ENCODE assay signal across 8 cellular contexts in the genomic region with DNA sequence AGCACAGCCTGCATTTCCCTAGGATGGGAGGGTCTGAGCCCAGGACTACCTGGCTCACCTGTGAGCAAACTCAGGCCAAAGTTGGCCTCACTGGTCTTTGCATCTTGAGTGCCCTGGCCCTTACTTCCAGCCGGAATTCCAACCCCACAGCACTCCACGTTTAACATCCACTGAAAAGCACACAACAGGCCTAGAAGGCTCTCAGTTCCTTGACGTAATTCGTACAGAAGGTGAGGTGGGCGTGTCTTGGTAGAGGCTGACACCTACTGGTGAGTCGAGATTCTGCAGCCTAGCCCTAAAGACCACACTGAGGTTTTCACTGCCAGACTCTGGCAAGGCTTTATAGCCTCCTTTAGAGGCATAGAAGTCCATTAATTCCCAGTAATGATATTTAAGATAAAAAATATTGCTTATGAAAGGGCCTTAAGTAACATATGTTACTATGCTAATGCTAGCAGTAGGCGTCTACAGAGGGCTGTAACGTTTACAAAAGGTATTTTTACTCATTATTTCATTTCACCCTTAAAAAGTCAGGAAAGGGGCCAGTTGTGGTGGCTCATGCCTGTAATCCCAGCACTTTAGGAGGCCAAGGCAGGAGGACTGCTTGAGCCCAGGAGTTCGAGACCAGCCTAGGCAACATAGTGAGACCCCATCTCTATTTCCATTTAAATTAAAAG.
DNase-seq lines count a peak whose midpoint lies in the region; ATAC-seq and TF ChIP-seq lines count a peak whose summit lies in the region.

No MANE protein-coding gene starts in this region.

- H3K4me3 ChIP-seq in H7 (ENCODE audit: insufficient read depth, low read depth, low read length) (no peak overlapping the region), fibroblast of pulmonary artery (replicated peaks; ENCODE audit: low read depth, low read length) (no peak overlapping the region)

- peaks cover 10% of the 10 kb centered on the region for H3K4me1 Mint-ChIP-seq in CD4-positive, alpha-beta T cell (ENCODE audit: low read depth)

- H3K9me3 ChIP-seq in CD4-positive, alpha-beta T cell (ENCODE audit: control insufficient read depth, low read length) = no peaks in the 10 kb centered on the region

- DNase-seq in CD4-positive, alpha-beta T cell = peak; percentile 42 to 66 (median 50)
- DNase-seq in H7 = peak; percentile 77
- DNase-seq in OCI-M2 (lab: John Stamatoyannopoulos, UW; ENCODE audit: unreplicated experiment) = peak; percentile 34
- DNase-seq in activated T-cell treated with anti-CD3 and anti-CD28 coated beads, Interleukin-2, amount 50 U/mL, for 1 hour = peak; percentile 63
- peak; percentile 85 for DNase-seq in fibroblast of pulmonary artery (ENCODE audit: low read depth)
- peak; percentile 48 for DNase-seq in pulmonary artery endothelial cell (ENCODE audit: low read depth, low spot score)
- no peak for DNase-seq in NCI-H774 (lab: John Stamatoyannopoulos, UW)

- CTCF ChIA-PET in CD4-positive, alpha-beta T cell (lab: Charles Lee) = no interaction called here

- POLR2A ChIA-PET in CD4-positive, alpha-beta T cell (lab: Charles Lee) = no interaction called here

- H3K27ac Mint-ChIP-seq in CD4-positive, alpha-beta T cell = no peak overlapping the region

- peak overlapping the region; percentile 65 for H3K4me3 Mint-ChIP-seq in CD4-positive, alpha-beta T cell

- H3K27ac ChIP-seq in CD4-positive, alpha-beta T cell (ENCODE audit: low read depth, low read length) = no peak overlapping the region

- H3K27me3 ChIP-seq in CD4-positive, alpha-beta T cell (ENCODE audit: control insufficient read depth, insufficient read depth, low read length) = no peaks in the 10 kb centered on the region
- no peaks in the 10 kb centered on the region for H3K27me3 ChIP-seq in H7 (ENCODE audit: control insufficient read depth, insufficient read depth, low read length)

- peak; percentile 74 for TF ChIP-seq CTCF in CD4-positive, alpha-beta T cell (IDR thresholded peaks at IDR 0.05)
- TF ChIP-seq CTCF in fibroblast of pulmonary artery (IDR thresholded peaks at IDR 0.05; ENCODE audit: low read length, missing control alignments) = peak; percentile 84

- intact Hi-C loops in CD4-positive, alpha-beta T cell (cut with DNase I, micrococcal nuclease) = loop anchor here in 1 of 2 experiments (5.0 kb wide), 1 partner anchor 571 kb away; a partner anchor contains a TSS

- H3K36me3 ChIP-seq in H7 (replicated peaks; ENCODE audit: control insufficient read depth, insufficient read depth, low read length) = no peaks in the 10 kb centered on the region

- peak; percentile 90 for ATAC-seq in CD4-positive, alpha-beta T cell (ENCODE audit: poor library complexity)
- no peak for ATAC-seq in HG02623 (IDR thresholded peaks at IDR 0.05; ENCODE audit: unreplicated experiment)

- H3K27me3 Mint-ChIP-seq in CD4-positive, alpha-beta T cell = no peaks in the 10 kb centered on the region

- no peaks in the 10 kb centered on the region for H3K9me3 Mint-ChIP-seq in CD4-positive, alpha-beta T cell

- no peaks in the 10 kb centered on the region for H3K36me3 Mint-ChIP-seq in CD4-positive, alpha-beta T cell (ENCODE audit: low read depth)
